Comparison of ENCODE assay signal across 1 cellular context in the genomic region with DNA sequence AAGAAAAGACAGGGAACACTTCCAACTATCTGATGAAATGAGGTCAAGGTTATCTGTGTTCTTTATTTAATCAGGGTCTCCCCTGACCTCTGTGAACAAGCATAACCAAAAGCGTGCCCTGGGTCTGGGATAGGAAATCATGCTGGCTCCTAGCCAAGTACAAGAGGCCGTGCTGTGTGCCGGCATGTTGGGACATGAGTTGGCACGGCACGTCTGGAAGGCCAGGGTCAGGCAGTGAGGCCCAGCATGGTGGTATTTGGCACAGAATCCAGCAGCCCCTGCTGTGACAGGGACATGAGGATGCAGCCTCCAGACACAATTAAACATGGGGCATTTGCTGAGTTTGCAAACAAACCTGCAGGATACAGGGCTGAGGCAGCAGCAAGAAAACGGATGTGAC.
TF ChIP-seq lines count a peak whose summit lies in the region.

No MANE protein-coding gene starts in this region.

TF ChIP-seq in HEK293, 187 proteins besides CTCF, POLR2A, EP300 and RAD21 (continued from another document and continues in another):
- TF ChIP-seq, protein P1, sequence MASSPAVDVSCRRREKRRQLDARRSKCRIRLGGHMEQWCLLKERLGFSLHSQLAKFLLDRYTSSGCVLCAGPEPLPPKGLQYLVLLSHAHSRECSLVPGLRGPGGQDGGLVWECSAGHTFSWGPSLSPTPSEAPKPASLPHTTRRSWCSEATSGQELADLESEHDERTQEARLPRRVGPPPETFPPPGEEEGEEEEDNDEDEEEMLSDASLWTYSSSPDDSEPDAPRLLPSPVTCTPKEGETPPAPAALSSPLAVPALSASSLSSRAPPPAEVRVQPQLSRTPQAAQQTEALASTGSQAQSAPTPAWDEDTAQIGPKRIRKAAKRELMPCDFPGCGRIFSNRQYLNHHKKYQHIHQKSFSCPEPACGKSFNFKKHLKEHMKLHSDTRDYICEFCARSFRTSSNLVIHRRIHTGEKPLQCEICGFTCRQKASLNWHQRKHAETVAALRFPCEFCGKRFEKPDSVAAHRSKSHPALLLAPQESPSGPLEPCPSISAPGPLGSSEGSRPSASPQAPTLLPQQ (tag by site-specific recombination; IDR thresholded peaks at IDR 0.05) = peak; percentile 88
- TF ChIP-seq ZNF600 (tag by site-specific recombination; IDR thresholded peaks at IDR 0.05) = peak; percentile 77
- TF ChIP-seq, protein P2, sequence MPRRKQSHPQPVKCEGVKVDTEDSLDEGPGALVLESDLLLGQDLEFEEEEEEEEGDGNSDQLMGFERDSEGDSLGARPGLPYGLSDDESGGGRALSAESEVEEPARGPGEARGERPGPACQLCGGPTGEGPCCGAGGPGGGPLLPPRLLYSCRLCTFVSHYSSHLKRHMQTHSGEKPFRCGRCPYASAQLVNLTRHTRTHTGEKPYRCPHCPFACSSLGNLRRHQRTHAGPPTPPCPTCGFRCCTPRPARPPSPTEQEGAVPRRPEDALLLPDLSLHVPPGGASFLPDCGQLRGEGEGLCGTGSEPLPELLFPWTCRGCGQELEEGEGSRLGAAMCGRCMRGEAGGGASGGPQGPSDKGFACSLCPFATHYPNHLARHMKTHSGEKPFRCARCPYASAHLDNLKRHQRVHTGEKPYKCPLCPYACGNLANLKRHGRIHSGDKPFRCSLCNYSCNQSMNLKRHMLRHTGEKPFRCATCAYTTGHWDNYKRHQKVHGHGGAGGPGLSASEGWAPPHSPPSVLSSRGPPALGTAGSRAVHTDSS (tag by site-specific recombination; IDR thresholded peaks at IDR 0.05) = no peak
- TF ChIP-seq, protein P3, sequence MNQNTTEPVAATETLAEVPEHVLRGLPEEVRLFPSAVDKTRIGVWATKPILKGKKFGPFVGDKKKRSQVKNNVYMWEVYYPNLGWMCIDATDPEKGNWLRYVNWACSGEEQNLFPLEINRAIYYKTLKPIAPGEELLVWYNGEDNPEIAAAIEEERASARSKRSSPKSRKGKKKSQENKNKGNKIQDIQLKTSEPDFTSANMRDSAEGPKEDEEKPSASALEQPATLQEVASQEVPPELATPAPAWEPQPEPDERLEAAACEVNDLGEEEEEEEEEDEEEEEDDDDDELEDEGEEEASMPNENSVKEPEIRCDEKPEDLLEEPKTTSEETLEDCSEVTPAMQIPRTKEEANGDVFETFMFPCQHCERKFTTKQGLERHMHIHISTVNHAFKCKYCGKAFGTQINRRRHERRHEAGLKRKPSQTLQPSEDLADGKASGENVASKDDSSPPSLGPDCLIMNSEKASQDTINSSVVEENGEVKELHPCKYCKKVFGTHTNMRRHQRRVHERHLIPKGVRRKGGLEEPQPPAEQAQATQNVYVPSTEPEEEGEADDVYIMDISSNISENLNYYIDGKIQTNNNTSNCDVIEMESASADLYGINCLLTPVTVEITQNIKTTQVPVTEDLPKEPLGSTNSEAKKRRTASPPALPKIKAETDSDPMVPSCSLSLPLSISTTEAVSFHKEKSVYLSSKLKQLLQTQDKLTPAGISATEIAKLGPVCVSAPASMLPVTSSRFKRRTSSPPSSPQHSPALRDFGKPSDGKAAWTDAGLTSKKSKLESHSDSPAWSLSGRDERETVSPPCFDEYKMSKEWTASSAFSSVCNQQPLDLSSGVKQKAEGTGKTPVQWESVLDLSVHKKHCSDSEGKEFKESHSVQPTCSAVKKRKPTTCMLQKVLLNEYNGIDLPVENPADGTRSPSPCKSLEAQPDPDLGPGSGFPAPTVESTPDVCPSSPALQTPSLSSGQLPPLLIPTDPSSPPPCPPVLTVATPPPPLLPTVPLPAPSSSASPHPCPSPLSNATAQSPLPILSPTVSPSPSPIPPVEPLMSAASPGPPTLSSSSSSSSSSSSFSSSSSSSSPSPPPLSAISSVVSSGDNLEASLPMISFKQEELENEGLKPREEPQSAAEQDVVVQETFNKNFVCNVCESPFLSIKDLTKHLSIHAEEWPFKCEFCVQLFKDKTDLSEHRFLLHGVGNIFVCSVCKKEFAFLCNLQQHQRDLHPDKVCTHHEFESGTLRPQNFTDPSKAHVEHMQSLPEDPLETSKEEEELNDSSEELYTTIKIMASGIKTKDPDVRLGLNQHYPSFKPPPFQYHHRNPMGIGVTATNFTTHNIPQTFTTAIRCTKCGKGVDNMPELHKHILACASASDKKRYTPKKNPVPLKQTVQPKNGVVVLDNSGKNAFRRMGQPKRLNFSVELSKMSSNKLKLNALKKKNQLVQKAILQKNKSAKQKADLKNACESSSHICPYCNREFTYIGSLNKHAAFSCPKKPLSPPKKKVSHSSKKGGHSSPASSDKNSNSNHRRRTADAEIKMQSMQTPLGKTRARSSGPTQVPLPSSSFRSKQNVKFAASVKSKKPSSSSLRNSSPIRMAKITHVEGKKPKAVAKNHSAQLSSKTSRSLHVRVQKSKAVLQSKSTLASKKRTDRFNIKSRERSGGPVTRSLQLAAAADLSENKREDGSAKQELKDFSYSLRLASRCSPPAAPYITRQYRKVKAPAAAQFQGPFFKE (tag by site-specific recombination; IDR thresholded peaks at IDR 0.05; ENCODE audit: borderline replicate concordance) = no peak
- TF ChIP-seq, protein P4, sequence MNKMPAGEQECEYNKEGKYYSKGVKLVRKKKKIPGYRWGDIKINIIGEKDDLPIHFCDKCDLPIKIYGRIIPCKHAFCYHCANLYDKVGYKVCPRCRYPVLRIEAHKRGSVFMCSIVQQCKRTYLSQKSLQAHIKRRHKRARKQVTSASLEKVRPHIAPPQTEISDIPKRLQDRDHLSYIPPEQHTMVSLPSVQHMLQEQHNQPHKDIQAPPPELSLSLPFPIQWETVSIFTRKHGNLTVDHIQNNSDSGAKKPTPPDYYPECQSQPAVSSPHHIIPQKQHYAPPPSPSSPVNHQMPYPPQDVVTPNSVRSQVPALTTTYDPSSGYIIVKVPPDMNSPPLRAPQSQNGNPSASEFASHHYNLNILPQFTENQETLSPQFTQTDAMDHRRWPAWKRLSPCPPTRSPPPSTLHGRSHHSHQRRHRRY (tag by site-specific recombination; IDR thresholded peaks at IDR 0.05) = peak; percentile 90; the same call in 1 of the 2 replicates
- TF ChIP-seq MEIS1 (CRISPR knock-in tag; IDR thresholded peaks at IDR 0.05; ENCODE audit: borderline replicate concordance) = no peak
- TF ChIP-seq, protein P5, sequence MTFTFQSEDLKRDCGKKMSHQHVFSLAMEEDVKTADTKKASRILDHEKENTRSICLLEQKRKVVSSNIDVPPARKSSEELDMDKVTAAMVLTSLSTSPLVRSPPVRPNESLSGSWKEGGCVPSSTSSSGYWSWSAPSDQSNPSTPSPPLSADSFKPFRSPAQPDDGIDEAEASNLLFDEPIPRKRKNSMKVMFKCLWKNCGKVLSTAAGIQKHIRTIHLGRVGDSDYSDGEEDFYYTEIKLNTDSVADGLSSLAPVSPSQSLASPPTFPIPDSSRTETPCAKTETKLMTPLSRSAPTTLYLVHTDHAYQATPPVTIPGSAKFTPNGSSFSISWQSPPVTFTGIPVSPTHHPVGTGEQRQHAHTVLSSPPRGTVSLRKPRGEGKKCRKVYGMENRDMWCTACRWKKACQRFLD (tag by site-specific recombination; IDR thresholded peaks at IDR 0.05) = no peak
- no peak; the same call in 1 of the 2 replicates for TF ChIP-seq ZNF548 (tag by site-specific recombination; IDR thresholded peaks at IDR 0.05)
- TF ChIP-seq SCRT1 (tag by site-specific recombination; IDR thresholded peaks at IDR 0.05; ENCODE audit: borderline replicate concordance) = no peak
- TF ChIP-seq ZNF677 (tag by site-specific recombination; IDR thresholded peaks at IDR 0.05) = 0 out of 2 replicates have a peak, but pooled peaks have one; percentile 17
- TF ChIP-seq, protein P6, sequence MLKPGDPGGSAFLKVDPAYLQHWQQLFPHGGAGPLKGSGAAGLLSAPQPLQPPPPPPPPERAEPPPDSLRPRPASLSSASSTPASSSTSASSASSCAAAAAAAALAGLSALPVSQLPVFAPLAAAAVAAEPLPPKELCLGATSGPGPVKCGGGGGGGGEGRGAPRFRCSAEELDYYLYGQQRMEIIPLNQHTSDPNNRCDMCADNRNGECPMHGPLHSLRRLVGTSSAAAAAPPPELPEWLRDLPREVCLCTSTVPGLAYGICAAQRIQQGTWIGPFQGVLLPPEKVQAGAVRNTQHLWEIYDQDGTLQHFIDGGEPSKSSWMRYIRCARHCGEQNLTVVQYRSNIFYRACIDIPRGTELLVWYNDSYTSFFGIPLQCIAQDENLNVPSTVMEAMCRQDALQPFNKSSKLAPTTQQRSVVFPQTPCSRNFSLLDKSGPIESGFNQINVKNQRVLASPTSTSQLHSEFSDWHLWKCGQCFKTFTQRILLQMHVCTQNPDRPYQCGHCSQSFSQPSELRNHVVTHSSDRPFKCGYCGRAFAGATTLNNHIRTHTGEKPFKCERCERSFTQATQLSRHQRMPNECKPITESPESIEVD (tag by site-specific recombination; IDR thresholded peaks at IDR 0.05) = peak; percentile 89
- TF ChIP-seq ZNF24 (tag by site-specific recombination; IDR thresholded peaks at IDR 0.05) = peak; percentile 98
- TF ChIP-seq ZNF785 (tag by site-specific recombination; IDR thresholded peaks at IDR 0.05) = no peak
- TF ChIP-seq, protein P7, sequence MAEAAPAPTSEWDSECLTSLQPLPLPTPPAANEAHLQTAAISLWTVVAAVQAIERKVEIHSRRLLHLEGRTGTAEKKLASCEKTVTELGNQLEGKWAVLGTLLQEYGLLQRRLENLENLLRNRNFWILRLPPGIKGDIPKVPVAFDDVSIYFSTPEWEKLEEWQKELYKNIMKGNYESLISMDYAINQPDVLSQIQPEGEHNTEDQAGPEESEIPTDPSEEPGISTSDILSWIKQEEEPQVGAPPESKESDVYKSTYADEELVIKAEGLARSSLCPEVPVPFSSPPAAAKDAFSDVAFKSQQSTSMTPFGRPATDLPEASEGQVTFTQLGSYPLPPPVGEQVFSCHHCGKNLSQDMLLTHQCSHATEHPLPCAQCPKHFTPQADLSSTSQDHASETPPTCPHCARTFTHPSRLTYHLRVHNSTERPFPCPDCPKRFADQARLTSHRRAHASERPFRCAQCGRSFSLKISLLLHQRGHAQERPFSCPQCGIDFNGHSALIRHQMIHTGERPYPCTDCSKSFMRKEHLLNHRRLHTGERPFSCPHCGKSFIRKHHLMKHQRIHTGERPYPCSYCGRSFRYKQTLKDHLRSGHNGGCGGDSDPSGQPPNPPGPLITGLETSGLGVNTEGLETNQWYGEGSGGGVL (tag by site-specific recombination; IDR thresholded peaks at IDR 0.05) = peak; percentile 73
- TF ChIP-seq RBAK (tag by site-specific recombination; IDR thresholded peaks at IDR 0.05) = no peak
- TF ChIP-seq ZNF302 (tag by site-specific recombination; IDR thresholded peaks at IDR 0.05; ENCODE audit: low read depth) = no peak
- no peak for TF ChIP-seq ZNF654 (tag by site-specific recombination; IDR thresholded peaks at IDR 0.05; ENCODE audit: low read depth)
- TF ChIP-seq ZNF701 (tag by site-specific recombination; IDR thresholded peaks at IDR 0.05) = no peak
- TF ChIP-seq, protein P8, sequence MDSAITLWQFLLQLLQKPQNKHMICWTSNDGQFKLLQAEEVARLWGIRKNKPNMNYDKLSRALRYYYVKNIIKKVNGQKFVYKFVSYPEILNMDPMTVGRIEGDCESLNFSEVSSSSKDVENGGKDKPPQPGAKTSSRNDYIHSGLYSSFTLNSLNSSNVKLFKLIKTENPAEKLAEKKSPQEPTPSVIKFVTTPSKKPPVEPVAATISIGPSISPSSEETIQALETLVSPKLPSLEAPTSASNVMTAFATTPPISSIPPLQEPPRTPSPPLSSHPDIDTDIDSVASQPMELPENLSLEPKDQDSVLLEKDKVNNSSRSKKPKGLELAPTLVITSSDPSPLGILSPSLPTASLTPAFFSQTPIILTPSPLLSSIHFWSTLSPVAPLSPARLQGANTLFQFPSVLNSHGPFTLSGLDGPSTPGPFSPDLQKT (IDR thresholded peaks at IDR 0.05; ENCODE audit: borderline replicate concordance, low read depth, low read length) = no peak
- TF ChIP-seq ZBTB21 (tag by site-specific recombination; IDR thresholded peaks at IDR 0.05) = no peak; the same call in none of the 2 replicates
- peak; percentile 85; the same call in 1 of the 2 replicates for TF ChIP-seq ZNF423 (tag by site-specific recombination; IDR thresholded peaks at IDR 0.05)
- no peak for TF ChIP-seq ZNF76 (tag by site-specific recombination; IDR thresholded peaks at IDR 0.05; ENCODE audit: borderline replicate concordance, low read depth)
- no peak for TF ChIP-seq ZNF114 (tag by site-specific recombination; IDR thresholded peaks at IDR 0.05)
- TF ChIP-seq ZNF155 (tag by site-specific recombination; IDR thresholded peaks at IDR 0.05) = no peak
- TF ChIP-seq ZNF16 (tag by site-specific recombination; IDR thresholded peaks at IDR 0.05; ENCODE audit: low read depth) = no peak
- TF ChIP-seq ZNF510 (tag by site-specific recombination; IDR thresholded peaks at IDR 0.05; ENCODE audit: insufficient replicate concordance) = no peak
- no peak for TF ChIP-seq MYNN (tag by site-specific recombination; IDR thresholded peaks at IDR 0.05; ENCODE audit: borderline replicate concordance)
- TF ChIP-seq, protein P9, sequence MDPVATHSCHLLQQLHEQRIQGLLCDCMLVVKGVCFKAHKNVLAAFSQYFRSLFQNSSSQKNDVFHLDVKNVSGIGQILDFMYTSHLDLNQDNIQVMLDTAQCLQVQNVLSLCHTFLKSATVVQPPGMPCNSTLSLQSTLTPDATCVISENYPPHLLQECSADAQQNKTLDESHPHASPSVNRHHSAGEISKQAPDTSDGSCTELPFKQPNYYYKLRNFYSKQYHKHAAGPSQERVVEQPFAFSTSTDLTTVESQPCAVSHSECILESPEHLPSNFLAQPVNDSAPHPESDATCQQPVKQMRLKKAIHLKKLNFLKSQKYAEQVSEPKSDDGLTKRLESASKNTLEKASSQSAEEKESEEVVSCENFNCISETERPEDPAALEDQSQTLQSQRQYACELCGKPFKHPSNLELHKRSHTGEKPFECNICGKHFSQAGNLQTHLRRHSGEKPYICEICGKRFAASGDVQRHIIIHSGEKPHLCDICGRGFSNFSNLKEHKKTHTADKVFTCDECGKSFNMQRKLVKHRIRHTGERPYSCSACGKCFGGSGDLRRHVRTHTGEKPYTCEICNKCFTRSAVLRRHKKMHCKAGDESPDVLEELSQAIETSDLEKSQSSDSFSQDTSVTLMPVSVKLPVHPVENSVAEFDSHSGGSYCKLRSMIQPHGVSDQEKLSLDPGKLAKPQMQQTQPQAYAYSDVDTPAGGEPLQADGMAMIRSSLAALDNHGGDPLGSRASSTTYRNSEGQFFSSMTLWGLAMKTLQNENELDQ (tag by site-specific recombination; IDR thresholded peaks at IDR 0.05; ENCODE audit: low read depth) = no peak
- TF ChIP-seq, protein P10, sequence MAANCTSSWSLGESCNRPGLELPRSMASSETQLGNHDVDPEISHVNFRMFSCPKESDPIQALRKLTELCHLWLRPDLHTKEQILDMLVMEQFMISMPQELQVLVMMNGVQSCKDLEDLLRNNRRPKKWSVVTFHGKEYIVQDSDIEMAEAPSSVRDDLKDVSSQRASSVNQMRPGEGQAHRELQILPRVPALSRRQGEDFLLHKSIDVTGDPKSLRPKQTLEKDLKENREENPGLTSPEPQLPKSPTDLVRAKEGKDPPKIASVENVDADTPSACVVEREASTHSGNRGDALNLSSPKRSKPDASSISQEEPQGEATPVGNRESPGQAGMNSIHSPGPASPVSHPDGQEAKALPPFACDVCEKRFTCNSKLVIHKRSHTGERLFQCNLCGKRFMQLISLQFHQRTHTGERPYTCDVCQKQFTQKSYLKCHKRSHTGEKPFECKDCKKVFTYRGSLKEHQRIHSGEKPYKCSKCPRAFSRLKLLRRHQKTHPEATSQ (tag by site-specific recombination; IDR thresholded peaks at IDR 0.05) = no peak
- TF ChIP-seq, protein P11, sequence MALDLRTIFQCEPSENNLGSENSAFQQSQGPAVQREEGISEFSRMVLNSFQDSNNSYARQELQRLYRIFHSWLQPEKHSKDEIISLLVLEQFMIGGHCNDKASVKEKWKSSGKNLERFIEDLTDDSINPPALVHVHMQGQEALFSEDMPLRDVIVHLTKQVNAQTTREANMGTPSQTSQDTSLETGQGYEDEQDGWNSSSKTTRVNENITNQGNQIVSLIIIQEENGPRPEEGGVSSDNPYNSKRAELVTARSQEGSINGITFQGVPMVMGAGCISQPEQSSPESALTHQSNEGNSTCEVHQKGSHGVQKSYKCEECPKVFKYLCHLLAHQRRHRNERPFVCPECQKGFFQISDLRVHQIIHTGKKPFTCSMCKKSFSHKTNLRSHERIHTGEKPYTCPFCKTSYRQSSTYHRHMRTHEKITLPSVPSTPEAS (tag by site-specific recombination; IDR thresholded peaks at IDR 0.05) = 0 out of 2 replicates have a peak, but pooled peaks have one; percentile 25
